8 cellular contexts compared by ENCODE assay signal in the genomic region with DNA sequence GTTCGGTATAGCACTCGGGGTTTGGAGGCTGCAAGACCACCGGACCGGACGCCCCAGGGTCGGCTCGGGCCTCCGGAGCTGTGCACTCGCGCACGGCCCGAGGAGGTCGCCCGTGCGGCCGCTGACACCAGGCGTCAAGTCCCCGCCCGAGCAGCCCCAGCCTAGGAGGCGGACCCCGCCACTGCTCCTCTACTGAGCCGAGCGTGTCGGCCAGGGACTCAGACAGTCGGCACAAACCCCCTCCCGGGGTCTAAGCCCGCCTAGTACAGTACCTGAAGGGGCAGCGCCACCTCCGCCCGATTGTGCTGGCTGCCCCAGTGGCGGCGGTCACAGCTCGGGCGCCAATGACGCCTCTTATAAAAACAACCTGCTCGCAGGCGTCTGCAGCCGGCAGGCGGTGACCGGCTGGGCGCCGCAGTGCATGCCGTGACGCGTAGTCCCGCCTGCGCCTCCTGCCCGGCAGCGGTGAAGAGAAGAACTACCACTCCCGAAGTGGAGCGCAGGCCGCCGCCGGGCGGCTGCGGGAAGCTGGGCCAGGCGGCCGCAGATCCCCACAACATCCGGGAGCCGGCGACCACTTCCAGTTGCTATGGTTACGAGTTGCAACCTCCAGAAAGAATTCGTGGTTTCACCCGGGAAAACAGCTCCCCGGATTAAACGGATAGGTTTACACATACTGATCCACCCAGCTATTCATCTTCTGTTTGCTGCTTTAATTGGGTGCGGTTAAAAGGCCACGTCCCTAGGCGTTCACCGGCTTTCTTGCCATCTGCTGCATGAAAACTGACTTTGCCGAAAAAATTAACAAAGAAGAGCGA. TPM values are rescaled to one million over a fixed set of nuclear protein-coding genes. Genes with fewer than 3 reads are reported as not detected.
DNase-seq lines count a peak whose midpoint lies in the region; ATAC-seq lines count a peak whose summit lies in the region.

A gene with protein sequence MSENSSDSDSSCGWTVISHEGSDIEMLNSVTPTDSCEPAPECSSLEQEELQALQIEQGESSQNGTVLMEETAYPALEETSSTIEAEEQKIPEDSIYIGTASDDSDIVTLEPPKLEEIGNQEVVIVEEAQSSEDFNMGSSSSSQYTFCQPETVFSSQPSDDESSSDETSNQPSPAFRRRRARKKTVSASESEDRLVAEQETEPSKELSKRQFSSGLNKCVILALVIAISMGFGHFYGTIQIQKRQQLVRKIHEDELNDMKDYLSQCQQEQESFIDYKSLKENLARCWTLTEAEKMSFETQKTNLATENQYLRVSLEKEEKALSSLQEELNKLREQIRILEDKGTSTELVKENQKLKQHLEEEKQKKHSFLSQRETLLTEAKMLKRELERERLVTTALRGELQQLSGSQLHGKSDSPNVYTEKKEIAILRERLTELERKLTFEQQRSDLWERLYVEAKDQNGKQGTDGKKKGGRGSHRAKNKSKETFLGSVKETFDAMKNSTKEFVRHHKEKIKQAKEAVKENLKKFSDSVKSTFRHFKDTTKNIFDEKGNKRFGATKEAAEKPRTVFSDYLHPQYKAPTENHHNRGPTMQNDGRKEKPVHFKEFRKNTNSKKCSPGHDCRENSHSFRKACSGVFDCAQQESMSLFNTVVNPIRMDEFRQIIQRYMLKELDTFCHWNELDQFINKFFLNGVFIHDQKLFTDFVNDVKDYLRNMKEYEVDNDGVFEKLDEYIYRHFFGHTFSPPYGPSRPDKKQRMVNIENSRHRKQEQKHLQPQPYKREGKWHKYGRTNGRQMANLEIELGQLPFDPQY (minus strand): TSS at position 411 of the 818 bp plus-strand sequence. CDS start 18,935 bp downstream, outside the sequence.
A gene with protein sequence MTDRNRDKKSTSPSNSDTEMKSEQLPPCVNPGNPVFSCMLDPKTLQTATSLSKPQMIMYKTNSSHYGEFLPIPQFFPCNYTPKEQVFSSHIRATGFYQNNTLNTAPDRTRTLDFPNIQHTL (plus strand): TSS at position 547 of the 818 bp plus-strand sequence. CDS start 274 bp downstream, outside the sequence.

- H3K27ac Mint-ChIP-seq in IgD-negative memory B cell: peak within 1 kb of the TSS; percentile 31 to 92 (median 68)

- peaks cover 20 to 25% (median 21%) of the 10 kb centered on the region in 3 donors for H3K4me1 Mint-ChIP-seq in IgD-negative memory B cell
- peaks cover 24% of the 10 kb centered on the region for H3K4me1 Mint-ChIP-seq in activated T-cell treated with anti-CD3 and anti-CD28 coated beads, Interleukin-2, amount 50 U/mL, for 4 hours (ENCODE audit: low read depth)

- ATAC-seq in GM21529 (IDR thresholded peaks at IDR 0.05; ENCODE audit: unreplicated experiment) (peak; percentile 96), esophagus mucosa (peak; percentile 99)
- peak; percentile 96 to 97 for ATAC-seq in activated T-cell treated with anti-CD3 and anti-CD28 coated beads, Interleukin-2, amount 50 U/mL, for 4 hours

- H3K4me1 ChIP-seq in muscle layer of colon (ENCODE audit: insufficient read depth, low read length): peaks cover 5% of the 10 kb centered on the region

- H3K36me3 ChIP-seq in muscle layer of colon (ENCODE audit: insufficient read depth, low read length): no peaks in the 10 kb centered on the region

- peak within 1 kb of the TSS; percentile 68 for H3K9ac ChIP-seq in muscle layer of colon (ENCODE audit: low read length)

- peak within 1 kb of the TSS; percentile 94 for H3K27ac ChIP-seq in muscle layer of colon (ENCODE audit: low read depth, low read length)

- H3K4me3 ChIP-seq in muscle layer of colon (ENCODE audit: low read depth in 1 of 2, low read length in 2 of 2): peak within 1 kb of the TSS; percentile 71 to 96

- no peaks in the 10 kb centered on the region for H3K36me3 Mint-ChIP-seq in IgD-negative memory B cell
- H3K36me3 Mint-ChIP-seq in activated T-cell treated with anti-CD3 and anti-CD28 coated beads, Interleukin-2, amount 50 U/mL, for 4 hours (ENCODE audit: insufficient read depth): no peaks in the 10 kb centered on the region

- peak; percentile 96 for DNase-seq in DMS53 (lab: John Stamatoyannopoulos, UW)
- peak; percentile 63 for DNase-seq in OCI-M2 (lab: John Stamatoyannopoulos, UW; ENCODE audit: unreplicated experiment)
- DNase-seq in activated T-cell treated with anti-CD3 and anti-CD28 coated beads, Interleukin-2, amount 50 U/mL, for 4 hours: peak; percentile 78
- DNase-seq in stimulated activated CD8-positive, alpha-beta memory T cell treated with anti-CD3 and anti-CD28 coated beads, Interleukin-7, amount 100 ng/mL, for 24 hours (ENCODE audit: low read depth): peak; percentile 68

- no peaks in the 10 kb centered on the region for H3K27me3 Mint-ChIP-seq in IgD-negative memory B cell
- H3K27me3 Mint-ChIP-seq in activated T-cell treated with anti-CD3 and anti-CD28 coated beads, Interleukin-2, amount 50 U/mL, for 4 hours (ENCODE audit: low read depth): no peaks in the 10 kb centered on the region

- peak within 1 kb of the TSS; percentile 90 to 97 (median 90) for H3K4me3 Mint-ChIP-seq in IgD-negative memory B cell
- peak within 1 kb of the TSS; percentile 89 for H3K4me3 Mint-ChIP-seq in activated T-cell treated with anti-CD3 and anti-CD28 coated beads, Interleukin-2, amount 50 U/mL, for 4 hours

- no peaks in the 10 kb centered on the region for H3K9me3 ChIP-seq in muscle layer of colon (ENCODE audit: low read length)

- H3K9me3 Mint-ChIP-seq in IgD-negative memory B cell: no peaks in the 10 kb centered on the region
- no peaks in the 10 kb centered on the region for H3K9me3 Mint-ChIP-seq in activated T-cell treated with anti-CD3 and anti-CD28 coated beads, Interleukin-2, amount 50 U/mL, for 4 hours

- no peaks in the 10 kb centered on the region for H3K27me3 ChIP-seq in muscle layer of colon (ENCODE audit: control insufficient read depth in 1 of 2, insufficient read depth in 2 of 2, low read length in 2 of 2)

RNA-seq across cellular contexts. Expression of the first gene that starts in this region (rescaled TPM):
- 32.6 TPM for polyA plus RNA-seq in IgD-negative memory B cell
- 1 to 10 TPM; 7.1 to 9.9 (median 7.1) TPM for total RNA-seq in activated T-cell treated with anti-CD3 and anti-CD28 coated beads, Interleukin-2, amount 50 U/mL, for 4 hours
- 9.9 TPM for total RNA-seq in esophagus mucosa

RNA-seq across cellular contexts. Expression of the second gene that starts in this region (rescaled TPM):
- polyA plus RNA-seq in IgD-negative memory B cell: 2.2 TPM
- total RNA-seq in activated T-cell treated with anti-CD3 and anti-CD28 coated beads, Interleukin-2, amount 50 U/mL, for 4 hours: under 1 TPM in 2 of 3 donors, not detected in 1; 0.30 to 0.76 TPM
- not detected for total RNA-seq in esophagus mucosa

Comparison
In these comparisons a context has a peak if more than half of its experiments do, and no peak if none do; other contexts are left out.
1. Peak in every context shown above with its lines: DNase-seq, ATAC-seq, H3K4me3 ChIP-seq and H3K27ac ChIP-seq.